1 cellular context compared by ENCODE assay signal in the genomic region with DNA sequence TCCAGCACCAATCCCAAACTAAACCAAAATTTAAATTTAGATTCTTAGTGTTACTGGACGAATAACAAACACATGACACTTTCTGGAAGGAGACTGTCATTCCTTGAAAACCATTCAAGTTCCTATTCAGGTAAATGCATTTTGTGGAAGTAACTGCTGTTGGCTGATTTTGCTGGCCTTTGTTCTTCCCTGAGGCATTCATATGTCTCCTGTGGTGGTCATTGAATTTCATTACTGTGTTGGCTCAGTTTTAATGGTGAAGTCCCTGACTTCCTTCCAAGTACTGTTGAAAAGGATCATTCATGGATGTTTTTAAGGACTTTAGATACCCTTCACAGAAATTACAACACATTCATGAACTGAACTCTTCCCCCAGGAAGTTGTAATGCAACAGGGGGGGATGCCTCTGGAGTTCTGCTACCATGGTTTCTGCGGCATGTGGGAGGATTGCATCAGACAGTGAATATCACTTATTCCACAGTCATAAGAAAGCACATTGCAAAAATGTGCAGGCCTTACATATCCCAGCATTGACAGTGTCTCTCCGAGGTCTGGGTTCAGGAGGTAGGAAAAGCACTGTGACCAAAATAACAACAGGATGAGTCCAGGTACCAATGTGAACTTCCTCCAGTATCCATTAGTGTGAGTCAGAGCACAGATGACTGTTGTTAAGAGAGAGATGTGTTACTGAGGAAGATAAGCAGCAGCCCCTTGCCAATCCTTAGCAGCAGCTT.
TF ChIP-seq lines count a peak whose summit lies in the region.

No MANE protein-coding gene starts in this region.

TF ChIP-seq in SK-N-SH, 30 proteins besides CTCF, POLR2A, EP300 and RAD21 (continued from another document):
- TF ChIP-seq MAX (IDR thresholded peaks at IDR 0.05; ENCODE audit: low read depth) (no peak), GATA2 (CRISPR knock-in tag; IDR thresholded peaks at IDR 0.05) (no peak), MXI1 (IDR thresholded peaks at IDR 0.05; ENCODE audit: low read depth, low read length) (no peak), FOXM1 (IDR thresholded peaks at IDR 0.05; ENCODE audit: low read depth) (no peak), USF2 (IDR thresholded peaks at IDR 0.05; ENCODE audit: borderline replicate concordance, low read depth, low read length) (no peak), FOXJ3 (CRISPR knock-in tag; IDR thresholded peaks at IDR 0.05) (no peak), JUND (IDR thresholded peaks at IDR 0.05) (no peak), NRF1 (IDR thresholded peaks at IDR 0.05; ENCODE audit: low read depth, low read length) (no peak), SMC3 (IDR thresholded peaks at IDR 0.05; ENCODE audit: low read depth, low read length) (no peak), RCOR1 (IDR thresholded peaks at IDR 0.05; ENCODE audit: low read length) (no peak), IRF3 (IDR thresholded peaks at IDR 0.05; ENCODE audit: low read depth, low read length) (no peak), GABPA (IDR thresholded peaks at IDR 0.05; ENCODE audit: low read depth) (no peak)
